Comparison of ENCODE assay signal across 9 cellular contexts in the genomic region with DNA sequence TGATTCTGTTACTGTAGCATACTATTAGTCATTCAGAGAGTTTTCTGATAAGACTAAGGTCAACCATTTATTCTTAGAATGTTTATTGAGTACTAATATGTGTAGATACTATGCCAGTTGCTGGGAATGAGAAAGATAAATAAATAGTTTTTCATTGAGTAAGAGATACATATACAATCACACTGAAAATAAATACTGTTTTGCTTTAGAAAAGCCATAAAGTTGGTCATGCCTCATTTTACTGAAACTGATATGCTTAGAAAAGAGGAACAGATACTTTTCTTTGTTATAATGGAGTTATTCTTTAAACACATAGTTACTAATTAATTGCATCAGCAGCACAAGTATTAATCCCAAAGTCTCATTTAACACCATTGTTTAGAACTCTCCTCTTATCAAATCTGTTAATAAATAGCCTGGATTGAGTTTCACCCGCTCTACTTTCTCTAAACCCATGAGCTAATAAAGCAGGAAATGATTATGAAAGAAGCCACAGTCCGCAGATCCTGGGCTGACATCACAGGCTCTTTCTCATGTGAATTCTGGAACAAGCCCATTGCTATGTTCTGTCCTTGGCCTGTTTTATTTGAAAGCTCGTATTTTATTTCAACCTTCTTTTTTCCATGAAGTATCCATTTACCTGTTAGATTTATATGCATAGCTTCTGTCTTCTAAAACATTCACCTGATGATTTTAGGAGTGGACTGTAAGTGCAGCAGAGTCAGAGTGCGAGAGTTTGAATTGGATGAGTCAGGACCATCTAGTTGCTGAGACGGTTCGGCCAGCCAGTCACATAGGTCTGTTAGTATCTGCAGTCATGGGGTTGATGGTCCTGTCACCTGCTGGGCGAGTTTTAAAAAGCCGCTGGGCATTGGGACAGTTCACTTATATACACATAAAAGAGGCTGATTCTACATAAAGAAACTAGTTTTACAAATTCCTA. TPM values are rescaled to one million over a fixed set of nuclear protein-coding genes. Genes with fewer than 3 reads are reported as not detected.
DNase-seq lines count a peak whose midpoint lies in the region; ATAC-seq and TF ChIP-seq lines count a peak whose summit lies in the region.
"Had no signal": no experiment of that assay in that cellular context is flagged by ENCODE, and none has a peak within 500 bp of the region (broad histone marks: within the 10 kb centered on the region; RNA-seq: fewer than 3 reads in every experiment).

No MANE protein-coding gene starts in this region.

- peaks cover 3% of the 10 kb centered on the region for H3K79me1 ChIP-seq in trophoblast cell (ENCODE audit: low read length)

- no peak overlapping the region for H3K9ac ChIP-seq in trophoblast cell (ENCODE audit: low read length)

- H2AFZ ChIP-seq in trophoblast cell (ENCODE audit: insufficient read depth, low read length, poor library complexity): no peak overlapping the region

- no peak overlapping the region for H2BK12ac ChIP-seq in trophoblast cell (ENCODE audit: low read length)

- TF ChIP-seq CTCF in GM13977 (IDR thresholded peaks at IDR 0.05; ENCODE audit: extremely low read depth, insufficient read depth, missing control alignments): peak; percentile 57
- peak; percentile 71 for TF ChIP-seq CTCF in WI38 (IDR thresholded peaks at IDR 0.05; ENCODE audit: low read depth, low read length)
- TF ChIP-seq CTCF in foreskin fibroblast (IDR thresholded peaks at IDR 0.05; ENCODE audit: low read depth, low read length): peak; percentile 56
- no peak for TF ChIP-seq CTCF in GM10266 (IDR thresholded peaks at IDR 0.05; ENCODE audit: control insufficient read depth, insufficient read depth, low read depth, missing control alignments)

- H3K4me3 ChIP-seq in WI38 (ENCODE audit: low read depth, low read length): peak overlapping the region; percentile 24; the same call in 1 of the 2 replicates
- no peak overlapping the region for H3K4me3 ChIP-seq in foreskin fibroblast (ENCODE audit: low read depth in 1 of 2, low read length in 2 of 2)
- no peak overlapping the region for H3K4me3 ChIP-seq in trophoblast cell (ENCODE audit: low read depth, low read length)

- no peak overlapping the region for H3K4ac ChIP-seq in trophoblast cell (ENCODE audit: low read depth, low read length)

- no peak overlapping the region for H2AK5ac ChIP-seq in trophoblast cell (ENCODE audit: low read length)

- peaks cover 2 to 5% of the 10 kb centered on the region in 2 experiments for H3K4me1 ChIP-seq in trophoblast cell (ENCODE audit: control insufficient read depth in 1 of 2, insufficient read depth in 2 of 2, low read length in 2 of 2)

- no peaks in the 10 kb centered on the region for H3K9me3 ChIP-seq in trophoblast cell (ENCODE audit: insufficient read depth, low read depth, low read length)

- no peak overlapping the region for H3K23ac ChIP-seq in trophoblast cell (ENCODE audit: low read length)

- no peak overlapping the region for H3K14ac ChIP-seq in trophoblast cell (ENCODE audit: low read length)

- no CpG with 5 or more reads among the region's 8 CpGs for WGBS in trophoblast cell (ENCODE audit: extremely low coverage, insufficient coverage, insufficient read length)

- no peaks in the 10 kb centered on the region for H3K79me2 ChIP-seq in trophoblast cell (ENCODE audit: control insufficient read depth, insufficient read depth, low read length, poor library complexity)

- H3K27ac ChIP-seq in trophoblast cell (ENCODE audit: low read depth, low read length): no peak overlapping the region

- no peaks in the 10 kb centered on the region for H3K27me3 ChIP-seq in trophoblast cell (ENCODE audit: insufficient read depth, low read length)

- no peak overlapping the region for H4K91ac ChIP-seq in trophoblast cell (ENCODE audit: low read depth, low read length)

- H2BK120ac ChIP-seq in trophoblast cell (ENCODE audit: insufficient read depth, low read length, poor library complexity): no peak overlapping the region

- in situ Hi-C loops in GM13977 (cut with MboI; ENCODE audit: low pct_unique_long_range_greater_than_20kb, low sequenced_read_pairs, unreplicated experiment): loop anchor here (25.0 kb wide), 2 partner anchors 535 to 1160 kb away; no protein-coding TSS in a partner anchor

- no peak overlapping the region for H3K4me2 ChIP-seq in trophoblast cell (ENCODE audit: low read length)

- H2BK5ac ChIP-seq in trophoblast cell (ENCODE audit: low read depth, low read length, poor library complexity): no peak overlapping the region

- DNase-seq in GM13977 (ENCODE audit: low spot score) (peak; percentile 65), HuH-7.5 (ENCODE audit: low spot score) (peak; percentile 8), foreskin fibroblast (peak in 1 of 2 donors; percentile 86), trophoblast cell (peak; percentile 84 to 91), NCI-H128 (lab: John Stamatoyannopoulos, UW; ENCODE audit: unreplicated experiment) (no peak), GM10266 (ENCODE audit: extremely low spot score) (no peak)
- DNase-seq: activated naive CD8-positive, alpha-beta T cell treated with anti-CD3 and anti-CD28 coated beads, Interleukin-2, amount 10 ng/mL, durations not matched to agents 7 days and 5 days had no signal

- no peaks in the 10 kb centered on the region for H3K36me3 ChIP-seq in trophoblast cell (ENCODE audit: control insufficient read depth in 1 of 2, insufficient read depth in 2 of 2, low read length in 2 of 2)

- ATAC-seq in GM21737 (IDR thresholded peaks at IDR 0.05; ENCODE audit: unreplicated experiment): peak; percentile 91

- H4K8ac ChIP-seq in trophoblast cell (ENCODE audit: low read depth, low read length): no peak overlapping the region

- H4K12ac ChIP-seq in trophoblast cell (ENCODE audit: low read depth, low read length): no peak overlapping the region

- H3K18ac ChIP-seq in trophoblast cell (ENCODE audit: low read length): no peak overlapping the region

RNA-seq across cellular contexts. Expression of a gene that starts 35.5 kb away (rescaled TPM):
- polyA plus RNA-seq in trophoblast cell (2013): 0.85 and 1.1 TPM in 2 replicates

RNA-seq across cellular contexts. Expression of a gene that starts 59.0 kb away (rescaled TPM):
- polyA plus RNA-seq in trophoblast cell (2013): 4.5 and 4.8 TPM in 2 replicates

Comparison
In these comparisons a context has a peak if more than half of its experiments do, and no peak if none do; other contexts are left out.
1. DNase-seq: peak in GM13977 (single experiment), HuH-7.5 (single experiment) and trophoblast cell (2 of 2); none in NCI-H128 (single experiment) and GM10266 (single experiment).